Comparison of ENCODE assay signal across 10 cellular contexts in the genomic region with DNA sequence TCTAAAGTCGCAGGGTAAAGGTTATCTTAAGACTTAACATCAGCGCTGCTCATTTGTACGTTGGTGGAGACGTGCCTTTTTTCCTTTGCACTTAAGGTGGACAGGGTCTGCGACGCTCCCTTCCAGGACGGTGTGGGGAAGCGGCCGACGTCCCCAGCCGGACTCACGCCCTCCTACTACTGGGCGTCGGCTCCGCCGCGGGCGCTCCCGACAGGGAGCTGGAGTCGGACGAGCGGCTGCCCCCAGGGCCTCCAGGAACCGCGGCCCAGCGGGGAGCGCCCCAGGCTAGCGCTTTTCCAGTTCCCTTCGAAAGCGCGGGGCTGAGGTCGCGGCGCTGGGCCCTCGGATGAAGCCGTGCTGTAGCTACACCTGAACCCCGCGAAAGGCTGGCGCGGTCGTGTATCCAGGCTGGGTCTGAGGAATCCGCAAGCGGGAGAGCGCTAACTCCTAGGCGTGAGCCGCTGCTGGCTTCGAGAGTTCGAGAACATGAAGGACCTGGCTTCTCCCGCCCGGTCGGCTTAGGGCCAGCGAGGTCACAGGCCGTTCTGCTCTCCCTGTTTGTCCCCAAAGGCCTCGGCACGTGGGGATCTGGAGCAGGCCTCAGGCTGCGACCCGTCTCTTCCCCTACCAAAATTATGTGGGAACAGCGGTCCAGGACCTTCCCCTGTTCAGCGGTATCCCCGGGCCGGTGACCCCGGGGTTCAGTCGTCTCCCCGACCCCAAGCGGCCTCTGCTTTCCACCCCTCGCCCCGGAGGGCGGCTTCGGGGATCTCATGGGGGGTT. TPM values are rescaled to one million over a fixed set of nuclear protein-coding genes. Genes with fewer than 3 reads are reported as not detected.
DNase-seq lines count a peak whose midpoint lies in the region; ATAC-seq and TF ChIP-seq lines count a peak whose summit lies in the region.
"Had no signal": no experiment of that assay in that cellular context is flagged by ENCODE, and none has a peak within 500 bp of the region (broad histone marks: within the 10 kb centered on the region; RNA-seq: fewer than 3 reads in every experiment).

No MANE protein-coding gene starts in this region.

- H3K4me3 ChIP-seq in epithelial cell of proximal tubule (ENCODE audit: low read depth, low read length) = peak overlapping the region; percentile 31

- no peak overlapping the region for H3K27ac Mint-ChIP-seq in activated naive CD4-positive, alpha-beta T cell treated with anti-CD3 and anti-CD28 coated beads, Interleukin-2, amount 50 U/mL, for 24 hours
- no peak overlapping the region for H3K27ac Mint-ChIP-seq in activated naive CD4-positive, alpha-beta T cell treated with anti-CD3 and anti-CD28 coated beads, Interleukin-2, amount 10 ng/mL, durations not matched to agents 7 days and 5 days
- no peak overlapping the region for H3K27ac Mint-ChIP-seq in natural killer cell treated with Interleukin-12 subunit alpha and Interleukin-12 subunit beta and Interleukin-15 and Interleukin-18, amount 100 ng/mL, for 72 hours
- H3K27ac Mint-ChIP-seq in type B pancreatic cell = peak overlapping the region; percentile 23

- peak; percentile 15 to 48 for ATAC-seq in natural killer cell treated with Interleukin-12 subunit alpha and Interleukin-12 subunit beta and Interleukin-15 and Interleukin-18, amount 100 ng/mL, for 72 hours

- CTCF ChIA-PET in activated naive CD4-positive, alpha-beta T cell treated with anti-CD3 and anti-CD28 coated beads, Interleukin-2, amount 10 ng/mL, durations not matched to agents 7 days and 5 days (lab: Charles Lee) = no interaction called here

- peaks cover 7% of the 10 kb centered on the region for H3K9me3 Mint-ChIP-seq in activated naive CD4-positive, alpha-beta T cell treated with anti-CD3 and anti-CD28 coated beads, Interleukin-2, amount 50 U/mL, for 24 hours
- H3K9me3 Mint-ChIP-seq in activated naive CD4-positive, alpha-beta T cell treated with anti-CD3 and anti-CD28 coated beads, Interleukin-2, amount 10 ng/mL, durations not matched to agents 7 days and 5 days = no peaks in the 10 kb centered on the region
- no peaks in the 10 kb centered on the region for H3K9me3 Mint-ChIP-seq in natural killer cell treated with Interleukin-12 subunit alpha and Interleukin-12 subunit beta and Interleukin-15 and Interleukin-18, amount 100 ng/mL, for 72 hours
- no peaks in the 10 kb centered on the region for H3K9me3 Mint-ChIP-seq in type B pancreatic cell

- TF ChIP-seq CTCF in epithelial cell of proximal tubule (conservative IDR thresholded peaks at IDR 0.05; ENCODE audit: low read depth, low read length) = no peak
- no peak for TF ChIP-seq CTCF in type B pancreatic cell (conservative IDR thresholded peaks at IDR 0.05)

- peaks cover 3% of the 10 kb centered on the region for H3K36me3 Mint-ChIP-seq in activated naive CD4-positive, alpha-beta T cell treated with anti-CD3 and anti-CD28 coated beads, Interleukin-2, amount 50 U/mL, for 24 hours
- no peaks in the 10 kb centered on the region for H3K36me3 Mint-ChIP-seq in activated naive CD4-positive, alpha-beta T cell treated with anti-CD3 and anti-CD28 coated beads, Interleukin-2, amount 10 ng/mL, durations not matched to agents 7 days and 5 days
- no peaks in the 10 kb centered on the region for H3K36me3 Mint-ChIP-seq in natural killer cell treated with Interleukin-12 subunit alpha and Interleukin-12 subunit beta and Interleukin-15 and Interleukin-18, amount 100 ng/mL, for 72 hours
- H3K36me3 Mint-ChIP-seq in type B pancreatic cell = no peaks in the 10 kb centered on the region

- H3K27me3 Mint-ChIP-seq in activated naive CD4-positive, alpha-beta T cell treated with anti-CD3 and anti-CD28 coated beads, Interleukin-2, amount 50 U/mL, for 24 hours = peaks cover 64% of the 10 kb centered on the region
- H3K27me3 Mint-ChIP-seq in activated naive CD4-positive, alpha-beta T cell treated with anti-CD3 and anti-CD28 coated beads, Interleukin-2, amount 10 ng/mL, durations not matched to agents 7 days and 5 days = peaks cover 96% of the 10 kb centered on the region
- peaks cover 48 to 54% of the 10 kb centered on the region in 2 donors for H3K27me3 Mint-ChIP-seq in natural killer cell treated with Interleukin-12 subunit alpha and Interleukin-12 subunit beta and Interleukin-15 and Interleukin-18, amount 100 ng/mL, for 72 hours
- H3K27me3 Mint-ChIP-seq in type B pancreatic cell = peaks cover 87% of the 10 kb centered on the region

- peak overlapping the region; percentile 23 for H3K4me3 Mint-ChIP-seq in activated naive CD4-positive, alpha-beta T cell treated with anti-CD3 and anti-CD28 coated beads, Interleukin-2, amount 50 U/mL, for 24 hours
- no peak overlapping the region for H3K4me3 Mint-ChIP-seq in activated naive CD4-positive, alpha-beta T cell treated with anti-CD3 and anti-CD28 coated beads, Interleukin-2, amount 10 ng/mL, durations not matched to agents 7 days and 5 days
- peak overlapping the region; percentile 32 for H3K4me3 Mint-ChIP-seq in natural killer cell treated with Interleukin-12 subunit alpha and Interleukin-12 subunit beta and Interleukin-15 and Interleukin-18, amount 100 ng/mL, for 72 hours
- H3K4me3 Mint-ChIP-seq in type B pancreatic cell = peak overlapping the region; percentile 77

- DNase-seq in activated naive CD4-positive, alpha-beta T cell treated with anti-CD3 and anti-CD28 coated beads, Interleukin-2, amount 10 ng/mL, durations not matched to agents 7 days and 5 days = no peak
- DNase-seq in epithelial cell of proximal tubule (ENCODE audit: low read depth) (no peak), type B pancreatic cell (ENCODE audit: extremely low spot score, unreplicated experiment) (no peak), NCI-H1417 treated with DMSO at 0.1 percent for 48 hours (lab: John Stamatoyannopoulos, UW) (no peak), NCI-H146 (lab: John Stamatoyannopoulos, UW) (no peak), mucosa of gallbladder (ENCODE audit: low spot score) (no peak)
- no peak for DNase-seq in natural killer cell treated with Interleukin-12 subunit alpha and Interleukin-12 subunit beta and Interleukin-15 and Interleukin-18, amount 100 ng/mL, for 72 hours (ENCODE audit: low spot score)
- DNase-seq: foreskin keratinocyte had no signal

- peaks cover 25% of the 10 kb centered on the region for H3K4me1 Mint-ChIP-seq in activated naive CD4-positive, alpha-beta T cell treated with anti-CD3 and anti-CD28 coated beads, Interleukin-2, amount 50 U/mL, for 24 hours
- peaks cover 13% of the 10 kb centered on the region for H3K4me1 Mint-ChIP-seq in activated naive CD4-positive, alpha-beta T cell treated with anti-CD3 and anti-CD28 coated beads, Interleukin-2, amount 10 ng/mL, durations not matched to agents 7 days and 5 days
- H3K4me1 Mint-ChIP-seq in natural killer cell treated with Interleukin-12 subunit alpha and Interleukin-12 subunit beta and Interleukin-15 and Interleukin-18, amount 100 ng/mL, for 72 hours (ENCODE audit: low read depth in 2 of 2) = peaks cover 9 to 11% of the 10 kb centered on the region in 2 donors
- peaks cover 21% of the 10 kb centered on the region for H3K4me1 Mint-ChIP-seq in type B pancreatic cell (ENCODE audit: unreplicated experiment)

RNA-seq across cellular contexts. Expression of a gene that starts 3.8 kb away (rescaled TPM):
- 0.29 and 1.4 TPM in 2 replicates for total RNA-seq in epithelial cell of proximal tubule
- not detected for total RNA-seq in natural killer cell treated with Interleukin-12 subunit alpha and Interleukin-12 subunit beta and Interleukin-15 and Interleukin-18, amount 100 ng/mL, for 72 hours
- total RNA-seq in type B pancreatic cell (ENCODE audit: low replicate concordance) = 0.74 and 0.80 TPM in 2 replicates
- total RNA-seq in mucosa of gallbladder = not detected
- total RNA-seq: foreskin keratinocyte, renal cortical epithelial cell had no signal
